ENCODE assay signal across 7 cellular contexts in genomic region chr20:50837532-50838321, GRCh38. TPM values are rescaled to one million over a fixed set of nuclear protein-coding genes. Genes with fewer than 3 reads are reported as not detected.
DNase-seq lines count a peak whose midpoint lies in the region; ATAC-seq and TF ChIP-seq lines count a peak whose summit lies in the region.

No MANE protein-coding gene starts in this region.

- H3K4me1 ChIP-seq in breast epithelium (no peaks in the 10 kb centered on the region), trophoblast cell (ENCODE audit: control insufficient read depth in 1 of 2, insufficient read depth in 2 of 2, low read length in 2 of 2) (peaks cover 0 to 7% of the 10 kb centered on the region in 2 experiments)

- peak overlapping the region; percentile 36 for H3K9ac ChIP-seq in trophoblast cell (ENCODE audit: low read length)

- H4K12ac ChIP-seq in trophoblast cell (ENCODE audit: low read depth, low read length), result no peak overlapping the region

- no peak overlapping the region for H3K18ac ChIP-seq in trophoblast cell (ENCODE audit: low read length)

- H2AK5ac ChIP-seq in trophoblast cell (ENCODE audit: low read length), result no peak overlapping the region

- H3K79me1 ChIP-seq in trophoblast cell (ENCODE audit: low read length), result peaks cover 2% of the 10 kb centered on the region

- no peak overlapping the region for H3K4me2 ChIP-seq in trophoblast cell (ENCODE audit: low read length)

- H3K9me3 ChIP-seq in breast epithelium (no peaks in the 10 kb centered on the region), trophoblast cell (ENCODE audit: insufficient read depth, low read depth, low read length) (no peaks in the 10 kb centered on the region)

- H3K14ac ChIP-seq in trophoblast cell (ENCODE audit: low read length), result no peak overlapping the region

- ATAC-seq in GM19328 (IDR thresholded peaks at IDR 0.05; ENCODE audit: unreplicated experiment) (peak; percentile 74), HG03378 (IDR thresholded peaks at IDR 0.05; ENCODE audit: unreplicated experiment) (peak; percentile 76), HG02610 (IDR thresholded peaks at IDR 0.05; ENCODE audit: unreplicated experiment) (no peak)

- H3K36me3 ChIP-seq in breast epithelium (no peaks in the 10 kb centered on the region), trophoblast cell (ENCODE audit: control insufficient read depth in 1 of 2, insufficient read depth in 2 of 2, low read length in 2 of 2) (no peaks in the 10 kb centered on the region)

- DNase-seq in breast epithelium (ENCODE audit: low spot score in 2 of 2) (peak in 1 of 2 donors; percentile 79), trophoblast cell (peak; percentile 25 to 42), COLO668 (lab: John Stamatoyannopoulos, UW; ENCODE audit: unreplicated experiment) (no peak), NK-92 (lab: John Stamatoyannopoulos, UW; ENCODE audit: unreplicated experiment) (no peak)

- no peak for TF ChIP-seq CTCF in breast epithelium (IDR thresholded peaks at IDR 0.05)

- no peak overlapping the region for H2BK12ac ChIP-seq in trophoblast cell (ENCODE audit: low read length)

- H4K91ac ChIP-seq in trophoblast cell (ENCODE audit: low read depth, low read length), result no peak overlapping the region

- no peak overlapping the region for H2BK5ac ChIP-seq in trophoblast cell (ENCODE audit: low read depth, low read length, poor library complexity)

- TF ChIP-seq POLR2A in breast epithelium (IDR thresholded peaks at IDR 0.05), result no peak

- H3K4ac ChIP-seq in trophoblast cell (ENCODE audit: low read depth, low read length), result no peak overlapping the region

- H4K8ac ChIP-seq in trophoblast cell (ENCODE audit: low read depth, low read length), result no peak overlapping the region

- no CpG with 5 or more reads among the region's 22 CpGs for WGBS in trophoblast cell (ENCODE audit: extremely low coverage, insufficient coverage, insufficient read length)

- intact Hi-C loops in breast epithelium (cut with DNase I; ENCODE audit: low total_unique reads), result no loop called here

- H3K27me3 ChIP-seq in breast epithelium (no peaks in the 10 kb centered on the region), trophoblast cell (ENCODE audit: insufficient read depth, low read length) (no peaks in the 10 kb centered on the region)

- no peak overlapping the region for H3K23ac ChIP-seq in trophoblast cell (ENCODE audit: low read length)

- peak overlapping the region; percentile 68 to 80 for H3K27ac ChIP-seq in breast epithelium
- no peak overlapping the region for H3K27ac ChIP-seq in trophoblast cell (ENCODE audit: low read depth, low read length)

- no peaks in the 10 kb centered on the region for H3K79me2 ChIP-seq in trophoblast cell (ENCODE audit: control insufficient read depth, insufficient read depth, low read length, poor library complexity)

- H2BK120ac ChIP-seq in trophoblast cell (ENCODE audit: insufficient read depth, low read length, poor library complexity), result no peak overlapping the region

- H3K4me3 ChIP-seq in breast epithelium (no peak overlapping the region), trophoblast cell (ENCODE audit: low read depth, low read length) (no peak overlapping the region)

- H2AFZ ChIP-seq in trophoblast cell (ENCODE audit: insufficient read depth, low read length, poor library complexity), result no peak overlapping the region

RNA-seq across cellular contexts. Expression of gene BCAS4, which starts 42.9 kb away (rescaled TPM):
- total RNA-seq in breast epithelium, result 10 to 100 TPM in 2 of 3 donors, 1 to 10 TPM in 1; 6.6 to 22.2 (median 10.5) TPM
- polyA plus RNA-seq in trophoblast cell (2013), result 3.9 and 4.0 TPM in 2 replicates

Comparison
In these comparisons a context has a peak if more than half of its experiments do, and no peak if none do; other contexts are left out.
1. DNase-seq: peak in trophoblast cell (2 of 2); none in COLO668 (single experiment) and NK-92 (single experiment).